ENCODE assay signal across 23 cellular contexts in genomic region chr2:238702276-238702675, GRCh38.
"Had no signal": no experiment of that assay in that cellular context is flagged by ENCODE, and none has a peak within 500 bp of the region (broad histone marks: within the 10 kb centered on the region; RNA-seq: fewer than 3 reads in every experiment).

No MANE protein-coding gene starts in this region.

- H3K36me3 Mint-ChIP-seq: activated CD4-positive, alpha-beta memory T cell treated with anti-CD3 and anti-CD28 coated beads for 36 hours; activated naive CD4-positive, alpha-beta T cell treated with anti-CD3 and anti-CD28 coated beads, Interleukin-2, amount 10 ng/mL, durations not matched to agents 7 days and 5 days; activated naive CD8-positive, alpha-beta T cell treated with anti-CD3 and anti-CD28 coated beads for 36 hours had no signal

- H3K27ac Mint-ChIP-seq: activated CD4-positive, alpha-beta memory T cell treated with anti-CD3 and anti-CD28 coated beads for 36 hours; activated CD4-positive, alpha-beta T cell treated with anti-CD3 and anti-CD28 coated beads, Interleukin-2, amount 10 ng/mL, durations not matched to agents 7 days and 5 days; activated naive CD4-positive, alpha-beta T cell treated with anti-CD3 and anti-CD28 coated beads, Interleukin-2, amount 10 ng/mL, durations not matched to agents 7 days and 5 days; activated naive CD8-positive, alpha-beta T cell treated with anti-CD3 and anti-CD28 coated beads for 36 hours; activated T-cell treated with anti-CD3 and anti-CD28 coated beads, Interleukin-2, amount 50 U/mL, for 72 hours; activated T-helper 2 cell treated with anti-CD3 and anti-CD28 coated beads, Interferon-gamma antibody, Interleukin-2, Interleukin-4, amounts not matched to agents 10 μg/mL and 5 μg/mL and 100 μg/mL, durations not matched to agents 14 hours and 24 hours and 36 hours had no signal

- H3K4me1 Mint-ChIP-seq: activated CD4-positive, alpha-beta T cell treated with anti-CD3 and anti-CD28 coated beads, Interleukin-2, amount 10 ng/mL, durations not matched to agents 7 days and 5 days; activated naive CD4-positive, alpha-beta T cell treated with anti-CD3 and anti-CD28 coated beads, Interleukin-2, amount 10 ng/mL, durations not matched to agents 7 days and 5 days; activated naive CD8-positive, alpha-beta T cell treated with anti-CD3 and anti-CD28 coated beads for 36 hours had no signal

- H3K4me2 ChIP-seq: SK-N-SH had no signal

- H3K4me3 Mint-ChIP-seq: activated CD4-positive, alpha-beta memory T cell treated with anti-CD3 and anti-CD28 coated beads for 36 hours; activated CD4-positive, alpha-beta T cell treated with anti-CD3 and anti-CD28 coated beads, Interleukin-2, amount 10 ng/mL, durations not matched to agents 7 days and 5 days; activated naive CD4-positive, alpha-beta T cell treated with anti-CD3 and anti-CD28 coated beads, Interleukin-2, amount 10 ng/mL, durations not matched to agents 7 days and 5 days; activated naive CD8-positive, alpha-beta T cell treated with anti-CD3 and anti-CD28 coated beads for 36 hours; activated T-cell treated with anti-CD3 and anti-CD28 coated beads, Interleukin-2, amount 50 U/mL, for 72 hours had no signal

- H3K9me3 ChIP-seq: Peyer's patch, SJCRH30, SK-N-SH had no signal

- H3K4me1 ChIP-seq: Peyer's patch, SJCRH30 had no signal

- H3K27me3 ChIP-seq: brain microvascular endothelial cell, Peyer's patch had no signal

- H3K9ac ChIP-seq: SK-N-SH had no signal

- DNase-seq: activated CD4-positive, alpha-beta memory T cell treated with anti-CD3 and anti-CD28 coated beads for 36 hours; activated CD4-positive, CD25-positive, alpha-beta regulatory T cell; activated gamma-delta T cell treated with Interleukin-2 at 50 U/mL for 16 hours; activated naive CD4-positive, alpha-beta T cell treated with anti-CD3 and anti-CD28 coated beads, Interleukin-2, amount 10 ng/mL, durations not matched to agents 7 days and 5 days; activated naive CD8-positive, alpha-beta T cell treated with anti-CD3 and anti-CD28 coated beads for 36 hours; activated T-cell treated with anti-CD3 and anti-CD28 coated beads, Interleukin-2, amount 50 U/mL, for 72 hours; brain microvascular endothelial cell; Karpas-422; MM.1S; NCI-H1105; NCI-H1436; NCI-H1694 treated with DMSO at 0.1 percent for 48 hours; NCI-H2029 treated with DMSO at 0.1 percent for 48 hours; NCI-H510A treated with DMSO at 0.1 percent for 48 hours; Peyer's patch; Right ventricle myocardium superior; SJCRH30; SK-N-SH; T-helper 1 cell had no signal

- H3K27ac ChIP-seq: brain microvascular endothelial cell, Peyer's patch, RWPE1, SJCRH30, VCaP had no signal

- H3K9me3 Mint-ChIP-seq: activated CD4-positive, alpha-beta memory T cell treated with anti-CD3 and anti-CD28 coated beads for 36 hours; activated CD4-positive, alpha-beta T cell treated with anti-CD3 and anti-CD28 coated beads, Interleukin-2, amount 10 ng/mL, durations not matched to agents 7 days and 5 days; activated naive CD4-positive, alpha-beta T cell treated with anti-CD3 and anti-CD28 coated beads, Interleukin-2, amount 10 ng/mL, durations not matched to agents 7 days and 5 days; activated naive CD8-positive, alpha-beta T cell treated with anti-CD3 and anti-CD28 coated beads for 36 hours; activated T-cell treated with anti-CD3 and anti-CD28 coated beads, Interleukin-2, amount 50 U/mL, for 72 hours; activated T-helper 2 cell treated with anti-CD3 and anti-CD28 coated beads, Interferon-gamma antibody, Interleukin-2, Interleukin-4, amounts not matched to agents 10 μg/mL and 5 μg/mL and 100 μg/mL, durations not matched to agents 14 hours and 24 hours and 36 hours had no signal

- H3K27me3 Mint-ChIP-seq: activated CD4-positive, alpha-beta memory T cell treated with anti-CD3 and anti-CD28 coated beads for 36 hours; activated naive CD8-positive, alpha-beta T cell treated with anti-CD3 and anti-CD28 coated beads for 36 hours had no signal

- H3K4me3 ChIP-seq: Peyer's patch, SJCRH30 had no signal

- H3K36me3 ChIP-seq: brain microvascular endothelial cell, Peyer's patch, SJCRH30 had no signal
